8 cellular contexts compared by ENCODE assay signal in the genomic region with DNA sequence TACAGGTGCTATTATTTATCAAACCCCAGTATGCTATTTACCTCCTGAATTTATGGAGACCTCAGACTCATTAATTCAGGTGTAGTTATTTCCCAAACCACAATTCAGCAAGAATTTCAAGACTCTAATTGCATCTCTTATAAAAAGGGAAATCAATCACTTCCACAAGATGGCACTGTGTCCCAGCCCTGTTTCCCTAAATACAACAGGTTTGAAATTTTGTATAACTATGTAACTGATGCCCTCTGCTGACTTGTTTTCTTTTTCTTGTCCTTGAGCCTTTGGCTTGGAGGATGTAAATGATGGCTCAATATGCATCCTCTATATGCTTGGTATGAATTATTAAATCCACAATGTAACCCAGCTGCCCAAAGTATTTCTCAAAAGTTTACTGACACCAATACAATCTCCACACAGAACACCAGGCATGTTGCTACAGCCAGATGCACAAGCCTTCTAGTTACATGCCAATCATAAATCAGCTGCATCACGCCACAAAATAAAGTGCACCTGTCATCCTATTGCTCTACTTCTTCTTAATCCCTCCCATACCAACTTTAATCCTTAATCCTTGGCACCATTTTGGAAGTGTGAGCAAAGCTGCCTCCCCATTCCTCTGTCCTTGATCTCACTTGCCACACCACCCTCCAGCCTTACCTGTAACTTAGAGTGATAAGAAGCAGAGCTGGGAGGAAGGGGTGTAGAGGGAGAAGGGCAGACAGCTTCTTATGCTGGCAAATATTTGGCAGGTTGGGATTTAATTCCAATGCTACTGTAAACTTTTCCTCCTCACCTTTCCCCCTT. TPM values are rescaled to one million over a fixed set of nuclear protein-coding genes. Genes with fewer than 3 reads are reported as not detected.
DNase-seq lines count a peak whose midpoint lies in the region; ATAC-seq, FAIRE-seq and TF ChIP-seq lines count a peak whose summit lies in the region.

No MANE protein-coding gene starts in this region.

- H4K91ac ChIP-seq in mesenchymal stem cell (ENCODE audit: low read length): no peak overlapping the region

- no peak overlapping the region for H3K4ac ChIP-seq in mesenchymal stem cell (ENCODE audit: low read depth in 1 of 2, low read length in 2 of 2)

- H3K36me3 ChIP-seq in GM06990 (ENCODE audit: control insufficient read depth, insufficient read depth, low read length): no peaks in the 10 kb centered on the region; the same call in 1 of the 2 replicates
- H3K36me3 ChIP-seq in mesenchymal stem cell (ENCODE audit: control insufficient read depth in 1 of 2, insufficient read depth in 2 of 2, low read depth in 1 of 2, low read length in 2 of 2): peaks cover 0 to 8% of the 10 kb centered on the region in 2 experiments

- no peak for TF ChIP-seq EP300 in A549 (IDR thresholded peaks at IDR 0.05)

- peaks cover 31% of the 10 kb centered on the region for H3K79me1 ChIP-seq in mesenchymal stem cell (replicated peaks; ENCODE audit: low read length, poor library complexity, severe bottlenecking)

- no peak overlapping the region for H2AK5ac ChIP-seq in mesenchymal stem cell (ENCODE audit: low read length, severe bottlenecking)

- no peak overlapping the region for H3K4me3 ChIP-seq in A549
- no peak overlapping the region for H3K4me3 ChIP-seq in GM06990 (replicated peaks; ENCODE audit: low read depth, low read length)
- H3K4me3 ChIP-seq in mesenchymal stem cell (ENCODE audit: insufficient read depth in 1 of 2, low read depth in 1 of 2, low read length in 2 of 2): no peak overlapping the region

- H2BK12ac ChIP-seq in mesenchymal stem cell (ENCODE audit: low read length in 2 of 2): peak overlapping the region in 1 of 2 experiments; percentile 63

- CTCF ChIA-PET in A549 (lab: Yijun Ruan, JAX): interaction anchor here (0.6 to 4.1 kb wide), 26 partner anchors 11 to 785 kb away, joined by 3 to 32 read pairs (median 3); a partner anchor contains a TSS

- TF ChIP-seq POLR2A in A549 (IDR thresholded peaks at IDR 0.05; ENCODE audit: low read length): no peak

- H3K9ac ChIP-seq in mesenchymal stem cell (ENCODE audit: low read length): no peak overlapping the region

- DNase-seq in A549 (ENCODE audit: low read depth in 1 of 2, low spot score in 1 of 2) (peak; percentile 65 to 82), GM06990 (ENCODE audit: extremely low read depth, insufficient read length) (peak; percentile 37), NCI-H146 (lab: John Stamatoyannopoulos, UW) (peak; percentile 30), SW 1271 (lab: John Stamatoyannopoulos, UW) (peak; percentile 5 to 70), dermis microvascular lymphatic vessel endothelial cell (ENCODE audit: low read depth in 2 of 2) (peak; percentile 58 to 75), mesenchymal stem cell (peak; percentile 71)
- DNase-seq in stimulated activated CD8-positive, alpha-beta memory T cell treated with anti-CD3 and anti-CD28 coated beads, Interleukin-4, amount 100 ng/mL, for 48 hours: no peak

- H2BK5ac ChIP-seq in mesenchymal stem cell (ENCODE audit: low read depth, low read length, poor library complexity, severe bottlenecking): no peak overlapping the region

- ATAC-seq in A549 (peak; percentile 74 to 89), GM18502 (IDR thresholded peaks at IDR 0.05; ENCODE audit: poor library complexity, unreplicated experiment) (no peak)

- no peak overlapping the region for H4K8ac ChIP-seq in mesenchymal stem cell (ENCODE audit: low read length)

- peak; percentile 82 for FAIRE-seq in A549 (lab: Jason Lieb, UNC)

- H2AFZ ChIP-seq in mesenchymal stem cell (ENCODE audit: low read depth, low read length): no peak overlapping the region

- POLR2A ChIA-PET in A549 (lab: Yijun Ruan, JAX): no interaction called here

- no peak overlapping the region for H2BK120ac ChIP-seq in mesenchymal stem cell (ENCODE audit: low read depth, low read length)

- H3K23ac ChIP-seq in mesenchymal stem cell (ENCODE audit: low read length in 2 of 2): no peak overlapping the region

- H3K4me1 ChIP-seq in A549 (no peaks in the 10 kb centered on the region), mesenchymal stem cell (ENCODE audit: control insufficient read depth, insufficient read depth, low read depth, low read length) (peaks cover 5% of the 10 kb centered on the region)

- H3K27me3 ChIP-seq in GM06990 (replicated peaks; ENCODE audit: control insufficient read depth, insufficient read depth, low read length) (no peaks in the 10 kb centered on the region), mesenchymal stem cell (ENCODE audit: control insufficient read depth in 1 of 2, insufficient read depth in 1 of 2, low read length in 2 of 2) (no peaks in the 10 kb centered on the region)

- no peak overlapping the region for H3K18ac ChIP-seq in mesenchymal stem cell (ENCODE audit: low read depth in 1 of 2, low read length in 2 of 2)

- H3K9me3 ChIP-seq in A549 (no peaks in the 10 kb centered on the region), mesenchymal stem cell (ENCODE audit: control insufficient read depth, low read length) (no peaks in the 10 kb centered on the region)

- H3K14ac ChIP-seq in mesenchymal stem cell (ENCODE audit: low read length in 2 of 2): no peak overlapping the region

- H3K27ac ChIP-seq in A549 (no peak overlapping the region), mesenchymal stem cell (ENCODE audit: low read length, poor library complexity, severe bottlenecking) (no peak overlapping the region)

- no peak overlapping the region for H2BK15ac ChIP-seq in mesenchymal stem cell (ENCODE audit: low read depth, poor library complexity, severe bottlenecking)

- H3K4me2 ChIP-seq in A549 (no peak overlapping the region), mesenchymal stem cell (ENCODE audit: low read length, poor library complexity, severe bottlenecking) (no peak overlapping the region)

- TF ChIP-seq RAD21 in A549 (conservative IDR thresholded peaks at IDR 0.05 in 1 of 2, IDR thresholded peaks at IDR 0.05 in 1 of 2): peak; percentile 95 to 96

- TF ChIP-seq CTCF in A549 (IDR thresholded peaks at IDR 0.05) (peak; percentile 99), GM06990 (IDR thresholded peaks at IDR 0.05; ENCODE audit: insufficient read depth, low read length, poor library complexity, severe bottlenecking) (peak; percentile 53)

- 80% methylated on average over 1 of the region's 1 CpG for WGBS in A549 (ENCODE audit: missing lambda C conversion rate)
- 100% methylated on average over 1 of the region's 1 CpG for WGBS in mesenchymal stem cell

TF ChIP-seq in A549, 52 proteins besides CTCF, POLR2A, EP300 and RAD21:
- TF ChIP-seq CHD4 (IDR thresholded peaks at IDR 0.05; ENCODE audit: borderline replicate concordance) (no peak), CHD2 (IDR thresholded peaks at IDR 0.05; ENCODE audit: low read length, partially characterized antibody) (no peak), KDM1A (IDR thresholded peaks at IDR 0.05; ENCODE audit: low read depth) (no peak), SMC3 (IDR thresholded peaks at IDR 0.05) (peak; percentile 95)
- TF ChIP-seq, protein P1, sequence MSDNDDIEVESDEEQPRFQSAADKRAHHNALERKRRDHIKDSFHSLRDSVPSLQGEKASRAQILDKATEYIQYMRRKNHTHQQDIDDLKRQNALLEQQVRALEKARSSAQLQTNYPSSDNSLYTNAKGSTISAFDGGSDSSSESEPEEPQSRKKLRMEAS (IDR thresholded peaks at IDR 0.05): no peak
- TF ChIP-seq, protein P2, sequence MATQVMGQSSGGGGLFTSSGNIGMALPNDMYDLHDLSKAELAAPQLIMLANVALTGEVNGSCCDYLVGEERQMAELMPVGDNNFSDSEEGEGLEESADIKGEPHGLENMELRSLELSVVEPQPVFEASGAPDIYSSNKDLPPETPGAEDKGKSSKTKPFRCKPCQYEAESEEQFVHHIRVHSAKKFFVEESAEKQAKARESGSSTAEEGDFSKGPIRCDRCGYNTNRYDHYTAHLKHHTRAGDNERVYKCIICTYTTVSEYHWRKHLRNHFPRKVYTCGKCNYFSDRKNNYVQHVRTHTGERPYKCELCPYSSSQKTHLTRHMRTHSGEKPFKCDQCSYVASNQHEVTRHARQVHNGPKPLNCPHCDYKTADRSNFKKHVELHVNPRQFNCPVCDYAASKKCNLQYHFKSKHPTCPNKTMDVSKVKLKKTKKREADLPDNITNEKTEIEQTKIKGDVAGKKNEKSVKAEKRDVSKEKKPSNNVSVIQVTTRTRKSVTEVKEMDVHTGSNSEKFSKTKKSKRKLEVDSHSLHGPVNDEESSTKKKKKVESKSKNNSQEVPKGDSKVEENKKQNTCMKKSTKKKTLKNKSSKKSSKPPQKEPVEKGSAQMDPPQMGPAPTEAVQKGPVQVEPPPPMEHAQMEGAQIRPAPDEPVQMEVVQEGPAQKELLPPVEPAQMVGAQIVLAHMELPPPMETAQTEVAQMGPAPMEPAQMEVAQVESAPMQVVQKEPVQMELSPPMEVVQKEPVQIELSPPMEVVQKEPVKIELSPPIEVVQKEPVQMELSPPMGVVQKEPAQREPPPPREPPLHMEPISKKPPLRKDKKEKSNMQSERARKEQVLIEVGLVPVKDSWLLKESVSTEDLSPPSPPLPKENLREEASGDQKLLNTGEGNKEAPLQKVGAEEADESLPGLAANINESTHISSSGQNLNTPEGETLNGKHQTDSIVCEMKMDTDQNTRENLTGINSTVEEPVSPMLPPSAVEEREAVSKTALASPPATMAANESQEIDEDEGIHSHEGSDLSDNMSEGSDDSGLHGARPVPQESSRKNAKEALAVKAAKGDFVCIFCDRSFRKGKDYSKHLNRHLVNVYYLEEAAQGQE (IDR thresholded peaks at IDR 0.05): no peak

RNA-seq across cellular contexts. Expression of a gene that starts 9.0 kb away (rescaled TPM):
- polyA plus RNA-seq in A549 (2011; rRNA removed): 0.38 and 0.40 TPM in 2 replicates
- polyA plus RNA-seq in A549 (2012; cell fraction: cytosol; rRNA removed): not detected in 2 replicates
- not detected in 2 replicates for polyA plus RNA-seq in A549 (2012; cell fraction: nucleus; rRNA removed)
- not detected in 3 replicates for polyA plus RNA-seq in A549 (2017; fragmentation: RNase III; extraction: RNeasy Plus Mini Kit Qiagen cat#74134 plus additional on column Dnase treatment)
- not detected in 2 replicates for polyA minus RNA-seq in A549 (2011; rRNA and poly(A)+ RNA removed)
- total RNA-seq in dermis microvascular lymphatic vessel endothelial cell: not detected in 2 replicates
- not detected for polyA plus RNA-seq in mesenchymal stem cell (2013, experiment 1 of 2)
- polyA plus RNA-seq in mesenchymal stem cell (2013, experiment 2 of 2): not detected

RNA-seq across cellular contexts. Expression of a gene that starts 14.3 kb away (rescaled TPM):
- polyA plus RNA-seq in A549 (2011; rRNA removed) (50.0 and 51.4 TPM in 2 replicates), A549 (2017; fragmentation: RNase III; extraction: RNeasy Plus Mini Kit Qiagen cat#74134 plus additional on column Dnase treatment) (24.9 to 32.2 TPM (median 30.7 TPM) in 3 replicates)
- 20.6 and 29.2 TPM in 2 replicates for polyA plus RNA-seq in A549 (2012; cell fraction: cytosol; rRNA removed)
- polyA plus RNA-seq in A549 (2012; cell fraction: nucleus; rRNA removed): 11.1 and 22.0 TPM in 2 replicates
- polyA minus RNA-seq in A549 (2011; rRNA and poly(A)+ RNA removed): 42.7 and 44.9 TPM in 2 replicates
- total RNA-seq in dermis microvascular lymphatic vessel endothelial cell: 13.5 and 19.6 TPM in 2 replicates
- polyA plus RNA-seq in mesenchymal stem cell (2013, experiment 1 of 2): 17.6 TPM
- polyA plus RNA-seq in mesenchymal stem cell (2013, experiment 2 of 2): 18.1 TPM
